In the genomic region with DNA sequence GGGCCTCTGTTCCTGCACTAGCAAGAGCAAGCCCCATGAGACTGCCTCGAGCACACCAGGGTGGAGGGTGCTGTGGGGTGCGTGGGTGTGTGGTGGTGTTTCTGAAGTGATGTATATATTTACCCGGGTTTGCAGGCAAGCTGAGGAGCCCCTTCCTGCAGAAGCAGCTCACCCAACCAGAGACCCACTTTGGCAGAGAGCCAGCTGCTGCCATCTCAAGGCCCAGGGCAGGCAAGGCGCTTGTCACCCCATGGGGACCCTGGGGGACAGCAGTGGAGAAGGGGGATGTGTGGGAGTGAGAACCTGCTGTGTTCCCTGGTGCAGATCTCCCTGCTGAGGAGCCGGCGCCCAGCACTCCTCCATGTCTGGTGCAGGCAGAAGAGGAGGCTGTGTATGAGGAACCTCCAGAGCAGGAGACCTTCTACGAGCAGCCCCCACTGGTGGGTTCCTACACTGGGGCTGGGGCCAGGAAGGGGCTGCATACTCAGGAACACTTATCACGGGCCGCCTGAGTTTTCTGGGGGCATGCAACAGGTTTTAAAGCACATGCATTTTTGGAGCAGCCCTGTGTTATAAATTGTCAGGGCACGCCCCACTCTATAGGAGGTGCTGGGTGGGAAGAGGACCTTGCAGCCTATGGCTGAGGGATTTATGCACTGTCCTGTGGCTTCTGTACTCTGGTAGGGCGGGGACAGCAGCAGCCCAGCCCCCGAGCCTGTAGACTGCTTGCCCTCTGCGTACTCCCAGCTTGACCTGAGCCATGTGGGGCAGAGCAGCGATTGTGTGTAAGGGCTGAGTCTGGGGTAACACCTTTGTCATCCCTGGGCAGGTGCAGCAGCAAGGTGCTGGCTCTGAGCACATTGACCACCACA, we compare ENCODE assay signal across 9 cellular contexts. TPM values are rescaled to one million over a fixed set of nuclear protein-coding genes. Genes with fewer than 3 reads are reported as not detected.
DNase-seq lines count a peak whose midpoint lies in the region; ATAC-seq, FAIRE-seq and TF ChIP-seq lines count a peak whose summit lies in the region.
"Had no signal": no experiment of that assay in that cellular context is flagged by ENCODE, and none has a peak within 500 bp of the region (broad histone marks: within the 10 kb centered on the region; RNA-seq: fewer than 3 reads in every experiment).

No MANE protein-coding gene starts in this region.

- intact Hi-C loops in natural killer cell (cut with micrococcal nuclease): no loop called here

- no peak for TF ChIP-seq CTCF in natural killer cell (IDR thresholded peaks at IDR 0.05)

- peaks cover 12% of the 10 kb centered on the region for H3K36me3 Mint-ChIP-seq in natural killer cell treated with Interleukin-12 subunit alpha and Interleukin-12 subunit beta and Interleukin-15 and Interleukin-18, amount 100 ng/mL, for 72 hours
- no peaks in the 10 kb centered on the region for H3K36me3 Mint-ChIP-seq in natural killer cell

- no peak overlapping the region for H3K4me3 Mint-ChIP-seq in natural killer cell treated with Interleukin-12 subunit alpha and Interleukin-12 subunit beta and Interleukin-15 and Interleukin-18, amount 100 ng/mL, for 72 hours
- H3K4me3 Mint-ChIP-seq in natural killer cell: no peak overlapping the region
- H3K4me3 Mint-ChIP-seq: CD14-positive monocyte had no signal

- peaks cover 9 to 18% of the 10 kb centered on the region in 2 donors for H3K4me1 Mint-ChIP-seq in natural killer cell treated with Interleukin-12 subunit alpha and Interleukin-12 subunit beta and Interleukin-15 and Interleukin-18, amount 100 ng/mL, for 72 hours (ENCODE audit: low read depth in 2 of 2)
- peaks cover 5 to 7% of the 10 kb centered on the region in 2 donors for H3K4me1 Mint-ChIP-seq in natural killer cell
- H3K4me1 Mint-ChIP-seq: CD14-positive monocyte had no signal

- FAIRE-seq in urothelium cell line (lab: Jason Lieb, UNC): peak; percentile 77

- ATAC-seq in natural killer cell treated with Interleukin-12 subunit alpha and Interleukin-12 subunit beta and Interleukin-15 and Interleukin-18, amount 100 ng/mL, for 72 hours: no peak
- ATAC-seq in natural killer cell (no peak), HG03432 (IDR thresholded peaks at IDR 0.05; ENCODE audit: unreplicated experiment) (peak; percentile 67)

- DNase-seq in natural killer cell treated with Interleukin-12 subunit alpha and Interleukin-12 subunit beta and Interleukin-15 and Interleukin-18, amount 100 ng/mL, for 72 hours (ENCODE audit: low spot score): peak; percentile 51
- DNase-seq in natural killer cell: no peak
- peak; percentile 86 for DNase-seq in germinal center (ENCODE audit: low spot score)
- DNase-seq in urothelium cell line (ENCODE audit: low spot score): no peak
- DNase-seq in SIG-M5 treated with dmso at 0.1 percent for 504 hours (lab: John Stamatoyannopoulos, UW; ENCODE audit: unreplicated experiment): no peak
- DNase-seq in NCI-H2107 (lab: John Stamatoyannopoulos, UW): no peak
- no peak for DNase-seq in NCI-H1694 treated with DMSO at 0.1 percent for 48 hours (lab: John Stamatoyannopoulos, UW)

- no peaks in the 10 kb centered on the region for H3K9me3 Mint-ChIP-seq in natural killer cell treated with Interleukin-12 subunit alpha and Interleukin-12 subunit beta and Interleukin-15 and Interleukin-18, amount 100 ng/mL, for 72 hours
- no peaks in the 10 kb centered on the region for H3K9me3 Mint-ChIP-seq in natural killer cell
- H3K9me3 Mint-ChIP-seq: CD14-positive monocyte had no signal

- no peaks in the 10 kb centered on the region for H3K27me3 Mint-ChIP-seq in natural killer cell treated with Interleukin-12 subunit alpha and Interleukin-12 subunit beta and Interleukin-15 and Interleukin-18, amount 100 ng/mL, for 72 hours
- no peaks in the 10 kb centered on the region for H3K27me3 Mint-ChIP-seq in natural killer cell (ENCODE audit: low read depth in 2 of 2)

- H3K27ac Mint-ChIP-seq in natural killer cell treated with Interleukin-12 subunit alpha and Interleukin-12 subunit beta and Interleukin-15 and Interleukin-18, amount 100 ng/mL, for 72 hours: no peak overlapping the region
- no peak overlapping the region for H3K27ac Mint-ChIP-seq in natural killer cell

RNA-seq across cellular contexts. Expression of a gene that starts 5.9 kb away (rescaled TPM):
- total RNA-seq in natural killer cell treated with Interleukin-12 subunit alpha and Interleukin-12 subunit beta and Interleukin-15 and Interleukin-18, amount 100 ng/mL, for 72 hours: not detected
- 1 to 10 TPM; 1.0 to 1.9 (median 1.5) TPM for total RNA-seq in natural killer cell

RNA-seq across cellular contexts. Expression of a gene that starts 15.0 kb away (rescaled TPM):
- total RNA-seq in natural killer cell treated with Interleukin-12 subunit alpha and Interleukin-12 subunit beta and Interleukin-15 and Interleukin-18, amount 100 ng/mL, for 72 hours: 100 to 1,000 TPM; 173 to 202 TPM
- 100 to 1,000 TPM; 123 to 129 (median 129) TPM for total RNA-seq in natural killer cell

RNA-seq across cellular contexts. Expression of a gene that starts 22.9 kb away (rescaled TPM):
- total RNA-seq in natural killer cell treated with Interleukin-12 subunit alpha and Interleukin-12 subunit beta and Interleukin-15 and Interleukin-18, amount 100 ng/mL, for 72 hours: 10 to 100 TPM; 25.9 to 66.9 TPM
- total RNA-seq in natural killer cell: 10 to 100 TPM; 41.7 to 74.1 (median 50.9) TPM

RNA-seq across cellular contexts. Expression of a gene that starts 44.7 kb away (rescaled TPM):
- total RNA-seq in natural killer cell treated with Interleukin-12 subunit alpha and Interleukin-12 subunit beta and Interleukin-15 and Interleukin-18, amount 100 ng/mL, for 72 hours: 1 to 10 TPM; 1.0 to 2.4 TPM
- 1 to 10 TPM; 3.3 to 9.0 (median 6.4) TPM for total RNA-seq in natural killer cell

Comparison
In these comparisons a context has a peak if more than half of its experiments do, and no peak if none do; other contexts are left out.
1. DNase-seq: peak in natural killer cell treated with Interleukin-12 subunit alpha and Interleukin-12 subunit beta and Interleukin-15 and Interleukin-18, amount 100 ng/mL, for 72 hours (single experiment) and germinal center (single experiment); none in natural killer cell (single experiment), urothelium cell line (single experiment), SIG-M5 treated with dmso at 0.1 percent for 504 hours (single experiment), NCI-H2107 (single experiment) and NCI-H1694 treated with DMSO at 0.1 percent for 48 hours (single experiment).